ENCODE assay signal across 16 cellular contexts in the genomic region with DNA sequence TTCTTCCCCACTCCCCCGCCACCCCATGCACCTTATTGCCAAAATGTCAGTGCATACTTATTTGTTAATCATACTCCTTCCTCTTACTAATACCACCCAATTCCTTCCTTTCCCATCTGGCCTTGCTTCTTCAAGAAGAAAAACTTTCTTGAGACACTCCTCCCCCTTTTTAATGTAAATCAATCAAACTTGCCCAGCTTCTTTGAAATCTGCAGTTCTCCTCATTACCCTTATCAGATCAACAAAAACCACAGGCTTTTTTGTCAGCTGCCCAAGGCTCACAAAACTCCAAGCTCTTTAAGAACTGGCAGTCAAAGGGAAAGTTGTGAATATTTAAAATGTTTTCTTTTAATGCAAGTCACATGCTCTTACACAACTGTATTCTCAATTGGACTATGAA. TPM values are rescaled to one million over a fixed set of nuclear protein-coding genes. Genes with fewer than 3 reads are reported as not detected.
DNase-seq lines count a peak whose midpoint lies in the region; ATAC-seq and TF ChIP-seq lines count a peak whose summit lies in the region.
"Had no signal": no experiment of that assay in that cellular context is flagged by ENCODE, and none has a peak within 500 bp of the region (broad histone marks: within the 10 kb centered on the region; RNA-seq: fewer than 3 reads in every experiment).

No MANE protein-coding gene starts in this region.

- H3K4me3 Mint-ChIP-seq in activated T-helper 17 cell treated with anti-CD3 and anti-CD28 coated beads, Interleukin-2, amount 50 U/mL, for 72 hours = peak overlapping the region; percentile 8
- H3K4me3 Mint-ChIP-seq: CD4-positive, alpha-beta T cell had no signal

- in situ Hi-C loops in KBM-7 (cut with MboI; ENCODE audit: low pct_unique_long_range_greater_than_20kb, low sequenced_read_pairs) = no loop called here

- TF ChIP-seq POLR2A in lower leg skin (IDR thresholded peaks at IDR 0.05) = no peak

- DNase-seq in COLO829 (ENCODE audit: low spot score) = peak; percentile 63
- peak; percentile 85 for DNase-seq in KBM-7
- peak; percentile 63 for DNase-seq in iris pigment epithelial cell (ENCODE audit: low read depth)
- DNase-seq in DMS53 treated with DMSO at 0.1 percent for 48 hours (lab: John Stamatoyannopoulos, UW; ENCODE audit: unreplicated experiment) = no peak
- DNase-seq in lower leg skin (ENCODE audit: low spot score in 2 of 2) = no peak
- DNase-seq in NCI-H2171 (lab: John Stamatoyannopoulos, UW) = no peak
- DNase-seq: activated CD4-positive, alpha-beta T cell treated with anti-CD3 and anti-CD28 coated beads for 1 hour; activated T-cell treated with anti-CD3 and anti-CD28 coated beads, Interleukin-2, amount 50 U/mL, for 1 hour; CD4-positive, alpha-beta T cell; MM.1S; sigmoid colon; stimulated activated CD4-positive, alpha-beta T cell treated with anti-CD3 and anti-CD28 coated beads, Interleukin-4, amount 100 ng/mL, for 1 hour; transverse colon had no signal

- H3K9me3 Mint-ChIP-seq in activated T-helper 17 cell treated with anti-CD3 and anti-CD28 coated beads, Interleukin-2, amount 50 U/mL, for 72 hours = no peaks in the 10 kb centered on the region
- H3K9me3 Mint-ChIP-seq: CD4-positive, alpha-beta T cell had no signal

- H3K4me3 ChIP-seq in lower leg skin (ENCODE audit: low read depth, poor library complexity, severe bottlenecking) = no peak overlapping the region
- H3K4me3 ChIP-seq: sigmoid colon, transverse colon had no signal

- H3K27me3 Mint-ChIP-seq in activated T-helper 17 cell treated with anti-CD3 and anti-CD28 coated beads, Interleukin-2, amount 50 U/mL, for 72 hours = no peaks in the 10 kb centered on the region
- H3K27me3 Mint-ChIP-seq: CD4-positive, alpha-beta T cell had no signal

- H3K36me3 Mint-ChIP-seq in activated T-helper 17 cell treated with anti-CD3 and anti-CD28 coated beads, Interleukin-2, amount 50 U/mL, for 72 hours (ENCODE audit: low read depth) = no peaks in the 10 kb centered on the region

- H3K27ac Mint-ChIP-seq in activated T-helper 17 cell treated with anti-CD3 and anti-CD28 coated beads, Interleukin-2, amount 50 U/mL, for 72 hours = no peak overlapping the region
- H3K27ac Mint-ChIP-seq: CD4-positive, alpha-beta T cell had no signal

- intact Hi-C loops in lower leg skin (cut with DNase I; ENCODE audit: low total_unique reads) = no loop called here

- no peak for ATAC-seq in activated T-helper 17 cell treated with anti-CD3 and anti-CD28 coated beads, Interleukin-2, amount 50 U/mL, for 72 hours (replicated peaks)
- no peak for ATAC-seq in GM19035 (IDR thresholded peaks at IDR 0.05; ENCODE audit: unreplicated experiment)

- 62 to 70% methylated on average over 1 of the region's 1 CpG for WGBS in lower leg skin, 2 donors

- H3K4me1 Mint-ChIP-seq in activated T-helper 17 cell treated with anti-CD3 and anti-CD28 coated beads, Interleukin-2, amount 50 U/mL, for 72 hours = peaks cover 5% of the 10 kb centered on the region

- TF ChIP-seq CTCF in lower leg skin (IDR thresholded peaks at IDR 0.05) = no peak

RNA-seq across cellular contexts. Expression of a gene that starts 11.3 kb away (rescaled TPM):
- total RNA-seq in activated T-helper 17 cell treated with anti-CD3 and anti-CD28 coated beads, Interleukin-2, amount 50 U/mL, for 72 hours = not detected
- total RNA-seq in lower leg skin = not detected
- total RNA-seq: CD4-positive, alpha-beta T cell; G401 had no signal

Comparison
In these comparisons a context has a peak if more than half of its experiments do, and no peak if none do; other contexts are left out.
1. DNase-seq: peak in COLO829 (single experiment), KBM-7 (single experiment) and iris pigment epithelial cell (single experiment); none in DMS53 treated with DMSO at 0.1 percent for 48 hours (single experiment), lower leg skin (0 of 2) and NCI-H2171 (single experiment).